26 cellular contexts compared by ENCODE assay signal in the genomic region with DNA sequence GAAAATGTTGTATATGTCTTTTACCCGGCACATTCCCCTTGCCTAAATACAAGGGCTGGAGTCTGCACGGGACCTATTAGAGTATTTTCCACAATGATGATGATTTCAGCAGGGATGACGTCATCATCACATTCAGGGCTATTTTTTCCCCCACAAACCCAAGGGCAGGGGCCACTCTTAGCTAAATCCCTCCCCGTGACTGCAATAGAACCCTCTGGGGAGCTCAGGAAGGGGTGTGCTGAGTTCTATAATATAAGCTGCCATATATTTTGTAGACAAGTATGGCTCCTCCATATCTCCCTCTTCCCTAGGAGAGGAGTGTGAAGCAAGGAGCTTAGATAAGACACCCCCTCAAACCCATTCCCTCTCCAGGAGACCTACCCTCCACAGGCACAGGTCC. TPM values are rescaled to one million over a fixed set of nuclear protein-coding genes. Genes with fewer than 3 reads are reported as not detected.
"Had no signal": no experiment of that assay in that cellular context is flagged by ENCODE, and none has a peak within 500 bp of the region (broad histone marks: within the 10 kb centered on the region; RNA-seq: fewer than 3 reads in every experiment).

No MANE protein-coding gene starts in this region.

- H3K4me3 ChIP-seq: left lung, pancreas, psoas muscle, right atrium auricular region, thyroid gland, upper lobe of right lung had no signal

- ATAC-seq: activated CD4-positive, CD25-positive, alpha-beta regulatory T cell treated with anti-CD3 and anti-CD28 coated beads, Interleukin-2, amount 50 U/mL, for 24 hours; left lung; naive thymus-derived CD8-positive, alpha-beta T cell; pancreas; psoas muscle; stimulated activated naive CD8-positive, alpha-beta T cell treated with anti-CD3 and anti-CD28 coated beads, Interleukin-15, Interleukin-2, amounts not matched to agents 100 U/mL and 50 U/mL, for 24 hours; upper lobe of right lung had no signal

- H3K27ac Mint-ChIP-seq: activated CD4-positive, alpha-beta memory T cell treated with anti-CD3 and anti-CD28 coated beads, Interleukin-2, amount 10 ng/mL, durations not matched to agents 7 days and 5 days; activated CD4-positive, alpha-beta T cell treated with anti-CD3 and anti-CD28 coated beads, Interleukin-2, amount 10 ng/mL, durations not matched to agents 24 days and 14 days; activated naive CD4-positive, alpha-beta T cell treated with anti-CD3 and anti-CD28 coated beads, Interleukin-2, amount 50 U/mL, for 24 hours; activated T-helper 1 cell treated with anti-CD3 and anti-CD28 coated beads, Interleukin-12 subunit alpha, Interleukin-12 subunit beta, Interleukin-2, Interleukin-4 antibody, amounts not matched to agents 30 ng/mL and 10 ng/mL and 1 ng/mL, durations not matched to agents 14 hours and 24 hours and 36 hours; dendritic cell treated with granulocyte-macrophage colony-stimulating factor and Interleukin-4, amounts not matched to agents 40 ng/mL and 50 ng/mL, for 4 days had no signal

- H3K36me3 ChIP-seq: left lung, neutrophil, pancreas, right atrium auricular region, thyroid gland, upper lobe of right lung had no signal

- H3K4me1 ChIP-seq: left lung, pancreas, psoas muscle, thyroid gland, upper lobe of right lung had no signal

- H3K27me3 ChIP-seq: left lung, neutrophil, pancreas, right atrium auricular region, thyroid gland, upper lobe of right lung had no signal

- H3K4me1 Mint-ChIP-seq: activated CD4-positive, alpha-beta memory T cell treated with anti-CD3 and anti-CD28 coated beads, Interleukin-2, amount 10 ng/mL, durations not matched to agents 7 days and 5 days; activated CD4-positive, alpha-beta T cell treated with anti-CD3 and anti-CD28 coated beads, Interleukin-2, amount 10 ng/mL, durations not matched to agents 24 days and 14 days; activated naive CD4-positive, alpha-beta T cell treated with anti-CD3 and anti-CD28 coated beads, Interleukin-2, amount 50 U/mL, for 24 hours had no signal

- H3K27ac ChIP-seq: left lung, neutrophil, pancreas, psoas muscle, right atrium auricular region, thyroid gland, upper lobe of right lung had no signal

- H3K9me3 ChIP-seq: left lung, neutrophil, pancreas, psoas muscle, right atrium auricular region, thyroid gland, upper lobe of right lung had no signal

- DNase-seq: activated CD4-positive, alpha-beta memory T cell treated with anti-CD3 and anti-CD28 coated beads, Interleukin-2, amount 10 ng/mL, durations not matched to agents 7 days and 5 days; activated CD4-positive, alpha-beta T cell treated with anti-CD3 and anti-CD28 coated beads, Interleukin-2, amount 10 ng/mL, durations not matched to agents 24 days and 14 days; activated gamma-delta T cell treated with Interleukin-2 at 50 U/mL for 16 hours; anterior cingulate cortex; caudate nucleus; effector CD4-positive, alpha-beta T cell; erythroblast; hippocampal formation; kidney glomerular epithelial cell; left lung; naive thymus-derived CD8-positive, alpha-beta T cell; pancreas; psoas muscle; stimulated activated CD4-positive, alpha-beta T cell treated with anti-CD3 and anti-CD28 coated beads, Interleukin-4, amount 100 ng/mL, for 24 hours; stimulated activated naive CD8-positive, alpha-beta T cell treated with anti-CD3 and anti-CD28 coated beads, Interleukin-15, Interleukin-2, amounts not matched to agents 100 U/mL and 50 U/mL, for 24 hours; thyroid gland; upper lobe of right lung had no signal

- H3K27me3 Mint-ChIP-seq: activated CD4-positive, alpha-beta memory T cell treated with anti-CD3 and anti-CD28 coated beads, Interleukin-2, amount 10 ng/mL, durations not matched to agents 7 days and 5 days; activated CD4-positive, alpha-beta T cell treated with anti-CD3 and anti-CD28 coated beads, Interleukin-2, amount 10 ng/mL, durations not matched to agents 24 days and 14 days; activated naive CD4-positive, alpha-beta T cell treated with anti-CD3 and anti-CD28 coated beads, Interleukin-2, amount 50 U/mL, for 24 hours; brain; dendritic cell treated with granulocyte-macrophage colony-stimulating factor and Interleukin-4, amounts not matched to agents 40 ng/mL and 50 ng/mL, for 4 days; naive thymus-derived CD8-positive, alpha-beta T cell had no signal

- H3K9me3 Mint-ChIP-seq: activated CD4-positive, alpha-beta memory T cell treated with anti-CD3 and anti-CD28 coated beads, Interleukin-2, amount 10 ng/mL, durations not matched to agents 7 days and 5 days; activated CD4-positive, alpha-beta T cell treated with anti-CD3 and anti-CD28 coated beads, Interleukin-2, amount 10 ng/mL, durations not matched to agents 24 days and 14 days; activated naive CD4-positive, alpha-beta T cell treated with anti-CD3 and anti-CD28 coated beads, Interleukin-2, amount 50 U/mL, for 24 hours; activated T-helper 1 cell treated with anti-CD3 and anti-CD28 coated beads, Interleukin-12 subunit alpha, Interleukin-12 subunit beta, Interleukin-2, Interleukin-4 antibody, amounts not matched to agents 30 ng/mL and 10 ng/mL and 1 ng/mL, durations not matched to agents 14 hours and 24 hours and 36 hours; brain; dendritic cell treated with granulocyte-macrophage colony-stimulating factor and Interleukin-4, amounts not matched to agents 40 ng/mL and 50 ng/mL, for 4 days; naive thymus-derived CD8-positive, alpha-beta T cell had no signal

- H3K36me3 Mint-ChIP-seq: activated naive CD4-positive, alpha-beta T cell treated with anti-CD3 and anti-CD28 coated beads, Interleukin-2, amount 50 U/mL, for 24 hours had no signal

- H3K4me3 Mint-ChIP-seq: activated CD4-positive, alpha-beta memory T cell treated with anti-CD3 and anti-CD28 coated beads, Interleukin-2, amount 10 ng/mL, durations not matched to agents 7 days and 5 days; activated CD4-positive, alpha-beta T cell treated with anti-CD3 and anti-CD28 coated beads, Interleukin-2, amount 10 ng/mL, durations not matched to agents 24 days and 14 days; activated naive CD4-positive, alpha-beta T cell treated with anti-CD3 and anti-CD28 coated beads, Interleukin-2, amount 50 U/mL, for 24 hours; activated T-helper 1 cell treated with anti-CD3 and anti-CD28 coated beads, Interleukin-12 subunit alpha, Interleukin-12 subunit beta, Interleukin-2, Interleukin-4 antibody, amounts not matched to agents 30 ng/mL and 10 ng/mL and 1 ng/mL, durations not matched to agents 14 hours and 24 hours and 36 hours; brain; dendritic cell treated with granulocyte-macrophage colony-stimulating factor and Interleukin-4, amounts not matched to agents 40 ng/mL and 50 ng/mL, for 4 days; naive thymus-derived CD8-positive, alpha-beta T cell had no signal

RNA-seq across cellular contexts. Expression of a gene that starts 50.3 kb away (rescaled TPM):
- total RNA-seq: frontal cortex, right atrium auricular region had no signal
- polyA plus RNA-seq: fibroblast of lung; naive thymus-derived CD8-positive, alpha-beta T cell had no signal
